In genomic region chr3:11602886-11603285, GRCh38 we compare ENCODE assay signal across 13 cellular contexts. TPM values are rescaled to one million over a fixed set of nuclear protein-coding genes. Genes with fewer than 3 reads are reported as not detected.
DNase-seq lines count a peak whose midpoint lies in the region; ATAC-seq and TF ChIP-seq lines count a peak whose summit lies in the region.
"Had no signal": no experiment of that assay in that cellular context is flagged by ENCODE, and none has a peak within 500 bp of the region (broad histone marks: within the 10 kb centered on the region; RNA-seq: fewer than 3 reads in every experiment).

No MANE protein-coding gene starts in this region.

- no peak for TF ChIP-seq POLR2A in stomach (IDR thresholded peaks at IDR 0.05)

- TF ChIP-seq CTCF in SU-DHL-6 (IDR thresholded peaks at IDR 0.05; ENCODE audit: insufficient read depth, low read length, poor library complexity, severe bottlenecking) (no peak), hepatocyte (IDR thresholded peaks at IDR 0.05; ENCODE audit: poor library complexity) (no peak), stomach (IDR thresholded peaks at IDR 0.05) (no peak), GM10248 (IDR thresholded peaks at IDR 0.05; ENCODE audit: control extremely low read depth, extremely low read depth, low read depth, missing control alignments) (no peak)

- H3K4me3 ChIP-seq in GM23248 (0 out of 2 replicates have a peak overlapping the region, but pooled peaks have one; percentile 2), SU-DHL-6 (ENCODE audit: insufficient read depth, low read length, poor library complexity, severe bottlenecking) (peak overlapping the region; percentile 39), hepatocyte (no peak overlapping the region), stomach (no peak overlapping the region)
- H3K4me3 ChIP-seq: lung had no signal

- H3K36me3 ChIP-seq in GM23248 (ENCODE audit: low read depth) = 0 out of 2 replicates have a peak, but pooled peaks cover 3% of the 10 kb centered on the region
- H3K36me3 ChIP-seq in SU-DHL-6 (ENCODE audit: low read length) = peaks cover 8% of the 10 kb centered on the region
- H3K36me3 ChIP-seq in hepatocyte (replicated peaks; ENCODE audit: insufficient read depth, low read depth) = no peaks in the 10 kb centered on the region
- peaks cover 0 to 22% (median 10%) of the 10 kb centered on the region in 4 donors for H3K36me3 ChIP-seq in stomach

- H2AFZ ChIP-seq in GM23248 (no peak overlapping the region), SU-DHL-6 (ENCODE audit: low read depth, low read length, severe bottlenecking) (no peak overlapping the region), hepatocyte (no peak overlapping the region)

- H3K9me2 ChIP-seq in GM23248 (ENCODE audit: insufficient read depth) (no peaks in the 10 kb centered on the region), SU-DHL-6 (replicated peaks; ENCODE audit: insufficient read depth, low read length) (no peaks in the 10 kb centered on the region), hepatocyte (replicated peaks; ENCODE audit: insufficient read depth) (no peaks in the 10 kb centered on the region)

- H4K20me1 ChIP-seq in GM23248 (ENCODE audit: insufficient read depth) (no peaks in the 10 kb centered on the region), SU-DHL-6 (ENCODE audit: low read depth, low read length) (no peaks in the 10 kb centered on the region), hepatocyte (ENCODE audit: insufficient read depth, poor library complexity, severe bottlenecking) (peaks cover 53% of the 10 kb centered on the region)

- CTCF ChIA-PET in GM10248 (lab: Yijun Ruan, JAX) = interaction anchor here (4.5 kb wide), 1 partner anchor 16 kb away, joined by 11 read pairs; no protein-coding TSS in a partner anchor

- POLR2A ChIA-PET in GM10248 (lab: Yijun Ruan, JAX) = no interaction called here

- DNase-seq in GM23248 (no peak), hepatocyte (ENCODE audit: low spot score) (no peak), stomach (no peak), GM10248 (ENCODE audit: extremely low spot score) (no peak), inferior parietal cortex (ENCODE audit: extremely low spot score) (no peak), NCI-H187 treated with DMSO at 0.1 percent for 48 hours (lab: John Stamatoyannopoulos, UW) (no peak)
- DNase-seq: Caco-2, cortex of kidney, glutamatergic neuron, NCI-H2171 treated with DMSO at 0.1 percent for 48 hours had no signal

- H3K4me1 ChIP-seq in GM23248 (ENCODE audit: insufficient read depth) (peaks cover 76% of the 10 kb centered on the region), hepatocyte (ENCODE audit: insufficient read depth) (peaks cover 43% of the 10 kb centered on the region), stomach (peaks cover 25 to 77% (median 58%) of the 10 kb centered on the region in 4 donors)

- H3K27ac ChIP-seq in GM23248 (peak overlapping the region; percentile 96), SU-DHL-6 (ENCODE audit: low read depth, low read length) (peak overlapping the region; percentile 98), hepatocyte (peak overlapping the region; percentile 90), stomach (peak overlapping the region in 4 of 5 donors; percentile 77 to 86 (median 78))

- peaks cover 69% of the 10 kb centered on the region for H3F3A ChIP-seq in GM23248 (ENCODE audit: insufficient read depth)
- H3F3A ChIP-seq in SU-DHL-6 (ENCODE audit: insufficient read depth) = peaks cover 66% of the 10 kb centered on the region

- ATAC-seq in GM21717 (IDR thresholded peaks at IDR 0.05; ENCODE audit: unreplicated experiment) = no peak

- H3K27me3 ChIP-seq in GM23248 (replicated peaks; ENCODE audit: insufficient read depth) (no peaks in the 10 kb centered on the region), SU-DHL-6 (ENCODE audit: low read length) (no peaks in the 10 kb centered on the region), hepatocyte (no peaks in the 10 kb centered on the region), stomach (no peaks in the 10 kb centered on the region)

- H3K79me2 ChIP-seq in GM23248 (ENCODE audit: insufficient read depth) = peaks cover 83% of the 10 kb centered on the region
- peaks cover 79% of the 10 kb centered on the region for H3K79me2 ChIP-seq in SU-DHL-6 (ENCODE audit: insufficient read depth, low read length)
- H3K79me2 ChIP-seq in hepatocyte = peaks cover 87% of the 10 kb centered on the region

- in situ Hi-C loops in GM23248 (cut with MboI) = no loop called here

- H3K9ac ChIP-seq in GM23248 = peak overlapping the region; percentile 76
- peak overlapping the region; percentile 55 for H3K9ac ChIP-seq in SU-DHL-6 (ENCODE audit: low read length)

- H3K4me2 ChIP-seq in GM23248 (ENCODE audit: unreplicated experiment) (peak overlapping the region; percentile 70), SU-DHL-6 (ENCODE audit: low read depth, low read length, poor library complexity, severe bottlenecking) (peak overlapping the region; percentile 87), hepatocyte (peak overlapping the region; percentile 34)

- 54 to 61% methylated on average over 3 of the region's 3 CpGs for WGBS in GM23248 (ENCODE audit: low coverage in 1 of 2, low lambda C conversion rate in 2 of 2, missing lambda C conversion rate in 2 of 2), 2 experiments
- WGBS in hepatocyte (ENCODE audit: low lambda C conversion rate, missing lambda C conversion rate) = 88% methylated on average over 3 of the region's 3 CpGs
- WGBS in stomach, 5 donors = 61 to 71% (median 67%) methylated on average over 3 of the region's 3 CpGs

- H3K9me3 ChIP-seq in GM23248 (ENCODE audit: low read depth) (no peaks in the 10 kb centered on the region), SU-DHL-6 (ENCODE audit: insufficient read depth, low read length) (no peaks in the 10 kb centered on the region), hepatocyte (ENCODE audit: low read depth) (no peaks in the 10 kb centered on the region), stomach (no peaks in the 10 kb centered on the region)
- H3K9me3 ChIP-seq: Caco-2 had no signal

- intact Hi-C loops in stomach (cut with DNase I; ENCODE audit: low total_unique reads) = no loop called here

- TF ChIP-seq EP300 in stomach (IDR thresholded peaks at IDR 0.05) = no peak

RNA-seq across cellular contexts. Expression of gene VGLL4, which starts 40.8 kb away (rescaled TPM):
- 46.5 and 54.9 TPM in 2 replicates for total RNA-seq in GM23248 (2014; rRNA removed; shearing (Covaris generic))
- polyA plus RNA-seq in GM23248 (2016; fragmentation: Nextera tagmentation; extraction: Ambion mirVana) = 30.9 and 32.4 TPM in 2 replicates
- total RNA-seq in hepatocyte = 99.3 and 109 TPM in 2 replicates
- 57.9 and 70.5 TPM in 2 replicates for polyA plus RNA-seq in hepatocyte
- total RNA-seq in stomach = 100 to 1,000 TPM in 2 of 5 donors, 10 to 100 TPM in 3; 15.2 to 147 (median 53.8) TPM
- 10 to 100 TPM; 18.9 to 33.9 (median 26.0) TPM for polyA plus RNA-seq in stomach

Comparison
In these comparisons a context has a peak if more than half of its experiments do, and no peak if none do; other contexts are left out.
1. H3K4me2 ChIP-seq: peak in every context shown above with its lines; median percentile 87 in SU-DHL-6; 70 in GM23248; 34 in hepatocyte.
2. H3K4me3 ChIP-seq: peak in GM23248 (single experiment) and SU-DHL-6 (single experiment); none in hepatocyte (single experiment) and stomach (0 of 4).
3. Peak in every context shown above with its lines, with median percentiles within 50 percentile points of each other: H3K27ac ChIP-seq.